In genomic region chr14:94655169-94655710, GRCh38 we compare ENCODE assay signal across 1 cellular context.
TF ChIP-seq lines count a peak whose summit lies in the region.

No MANE protein-coding gene starts in this region.

TF ChIP-seq in A549, 52 proteins besides CTCF, POLR2A, EP300 and RAD21 (continued from another document):
- no peak for TF ChIP-seq REST (IDR thresholded peaks at IDR 0.05)
- no peak for TF ChIP-seq EHMT2 (IDR thresholded peaks at IDR 0.05; ENCODE audit: low read depth)
